13 cellular contexts compared by ENCODE assay signal in genomic region chr2:62504657-62505056, GRCh38. TPM values are rescaled to one million over a fixed set of nuclear protein-coding genes. Genes with fewer than 3 reads are reported as not detected.
DNase-seq lines count a peak whose midpoint lies in the region; ATAC-seq and TF ChIP-seq lines count a peak whose summit lies in the region.
"Had no signal": no experiment of that assay in that cellular context is flagged by ENCODE, and none has a peak within 500 bp of the region (broad histone marks: within the 10 kb centered on the region; RNA-seq: fewer than 3 reads in every experiment).

No MANE protein-coding gene starts in this region.

- H3K4me1 ChIP-seq in heart right ventricle: peaks cover 0 to 15% (median 12%) of the 10 kb centered on the region in 9 donors

- H3K9me3 ChIP-seq in heart right ventricle: no peaks in the 10 kb centered on the region

- TF ChIP-seq CTCF in heart right ventricle (IDR thresholded peaks at IDR 0.05) (no peak), natural killer cell (IDR thresholded peaks at IDR 0.05) (no peak), type B pancreatic cell (conservative IDR thresholded peaks at IDR 0.05) (no peak)

- H3K27ac ChIP-seq in heart right ventricle: peak overlapping the region in 6 of 10 donors; percentile 87 to 97 (median 90)

- ATAC-seq in heart right ventricle: no peak
- no peak for ATAC-seq in Right ventricle myocardium superior (ENCODE audit: poor library complexity)
- ATAC-seq in central memory CD8-positive, alpha-beta T cell (replicated peaks; ENCODE audit: extremely low read depth, poor library complexity, severe bottlenecking): no peak
- no peak for ATAC-seq in natural killer cell
- no peak for ATAC-seq in left ventricle myocardium superior
- no peak for ATAC-seq in HG02852 (IDR thresholded peaks at IDR 0.05; ENCODE audit: unreplicated experiment)

- no peaks in the 10 kb centered on the region for H3K36me3 Mint-ChIP-seq in central memory CD8-positive, alpha-beta T cell (ENCODE audit: insufficient read depth)
- no peaks in the 10 kb centered on the region for H3K36me3 Mint-ChIP-seq in natural killer cell
- no peaks in the 10 kb centered on the region for H3K36me3 Mint-ChIP-seq in type B pancreatic cell

- H3K9me3 Mint-ChIP-seq in central memory CD8-positive, alpha-beta T cell: no peaks in the 10 kb centered on the region
- H3K9me3 Mint-ChIP-seq in natural killer cell (no peaks in the 10 kb centered on the region), type B pancreatic cell (no peaks in the 10 kb centered on the region)

- H3K4me1 Mint-ChIP-seq in central memory CD8-positive, alpha-beta T cell: peaks cover 12% of the 10 kb centered on the region
- H3K4me1 Mint-ChIP-seq in natural killer cell (peaks cover 6 to 8% of the 10 kb centered on the region in 2 donors), type B pancreatic cell (ENCODE audit: unreplicated experiment) (peaks cover 12% of the 10 kb centered on the region)

- peak overlapping the region; percentile 79 for H3K4me3 Mint-ChIP-seq in central memory CD8-positive, alpha-beta T cell
- H3K4me3 Mint-ChIP-seq in natural killer cell: peak overlapping the region; percentile 90
- H3K4me3 Mint-ChIP-seq in type B pancreatic cell: peak overlapping the region; percentile 92

- peaks cover 0 to 10% (median 0%) of the 10 kb centered on the region in 9 donors for H3K36me3 ChIP-seq in heart right ventricle

- H3K27ac Mint-ChIP-seq in central memory CD8-positive, alpha-beta T cell (ENCODE audit: low read depth): peak overlapping the region; percentile 26
- H3K27ac Mint-ChIP-seq in natural killer cell (no peak overlapping the region), type B pancreatic cell (peak overlapping the region; percentile 90)

- no peak overlapping the region for H3K4me3 ChIP-seq in heart right ventricle

- WGBS in heart right ventricle, 2 donors: 93% methylated on average over 6 of the region's 6 CpGs

- DNase-seq in heart right ventricle (no peak), Right ventricle myocardium superior (no peak), natural killer cell (no peak), type B pancreatic cell (ENCODE audit: extremely low spot score, unreplicated experiment) (no peak), left ventricle myocardium superior (no peak)
- no peak for DNase-seq in central memory CD8-positive, alpha-beta T cell (ENCODE audit: low spot score in 2 of 2)
- no peak for DNase-seq in activated CD4-positive, alpha-beta T cell treated with anti-CD3 and anti-CD28 coated beads for 4 hours
- DNase-seq: activated CD4-positive, alpha-beta T cell treated with anti-CD3 and anti-CD28 coated beads, Interleukin-2, amount 50 U/mL, for 1 hour; DMS 273 treated with DMSO at 0.1 percent for 48 hours; hypothalamus; posterior cingulate gyrus; stimulated activated CD8-positive, alpha-beta memory T cell treated with anti-CD3 and anti-CD28 coated beads, Interleukin-4, amount 100 ng/mL, for 48 hours had no signal

- H3K27me3 Mint-ChIP-seq in central memory CD8-positive, alpha-beta T cell: peaks cover 11% of the 10 kb centered on the region
- H3K27me3 Mint-ChIP-seq in natural killer cell (ENCODE audit: low read depth in 2 of 2) (peaks cover 3 to 11% of the 10 kb centered on the region in 2 donors), type B pancreatic cell (no peaks in the 10 kb centered on the region)

- intact Hi-C loops in heart right ventricle (cut with DNase I) (loop anchor here in 4 of 10 donors (2.0 to 10.0 kb wide), 5 partner anchors 42 to 203 kb away; partner anchors contain the start of gene EHBP1 (in 4 of the 4)), Right ventricle myocardium superior (cut with DNase I) (loop anchor here (10.0 kb wide), 1 partner anchor 200 kb away; the partner anchor contains the start of gene EHBP1), natural killer cell (cut with micrococcal nuclease) (no loop called here), left ventricle myocardium superior (cut with micrococcal nuclease) (no loop called here)

- no peaks in the 10 kb centered on the region for H3K27me3 ChIP-seq in heart right ventricle

RNA-seq across cellular contexts. Expression of gene TMEM17, which starts 1.3 kb away (rescaled TPM):
- 1 to 10 TPM; 1.2 to 3.2 (median 2.2) TPM for total RNA-seq in heart right ventricle
- under 1 TPM; 0.66 to 0.93 TPM for polyA plus RNA-seq in heart right ventricle
- 1.7 TPM for total RNA-seq in Right ventricle myocardium superior
- under 1 TPM in 1 of 3 donors, not detected in 2; 0.18 TPM for total RNA-seq in natural killer cell
- total RNA-seq in type B pancreatic cell (ENCODE audit: low replicate concordance): 1.9 and 4.2 TPM in 2 replicates
- 1.4 TPM for total RNA-seq in left ventricle myocardium superior

Comparison
In these comparisons a context has a peak if more than half of its experiments do, and no peak if none do; other contexts are left out.
1. H3K27ac Mint-ChIP-seq: peak in central memory CD8-positive, alpha-beta T cell (single experiment) and type B pancreatic cell (single experiment); none in natural killer cell (0 of 2).
2. Peak in every context shown above with its lines, with median percentiles within 50 percentile points of each other: H3K4me3 Mint-ChIP-seq.